In genomic region chr5:42927730-42928129, GRCh38 we compare ENCODE assay signal across 13 cellular contexts.
DNase-seq lines count a peak whose midpoint lies in the region; ATAC-seq and FAIRE-seq lines count a peak whose summit lies in the region.
"Had no signal": no experiment of that assay in that cellular context is flagged by ENCODE, and none has a peak within 500 bp of the region (broad histone marks: within the 10 kb centered on the region; RNA-seq: fewer than 3 reads in every experiment).

No MANE protein-coding gene starts in this region.

- ATAC-seq in GM19467 (IDR thresholded peaks at IDR 0.05; ENCODE audit: unreplicated experiment) (peak; percentile 88), HG02763 (IDR thresholded peaks at IDR 0.05; ENCODE audit: unreplicated experiment) (peak; percentile 78), HG03565 (IDR thresholded peaks at IDR 0.05; ENCODE audit: unreplicated experiment) (peak; percentile 93)
- ATAC-seq: WTC11 had no signal

- DNase-seq in GM18507 (ENCODE audit: extremely low spot score, insufficient read length, low read depth) (no peak), medulla oblongata (ENCODE audit: extremely low spot score) (no peak), NCI-H1436 (lab: John Stamatoyannopoulos, UW) (no peak)
- DNase-seq in stimulated activated CD4-positive, alpha-beta T cell treated with anti-CD3 and anti-CD28 coated beads, Interleukin-2, amount 100 ng/mL, for 48 hours = no peak
- no peak for DNase-seq in activated T-cell treated with anti-CD3 and anti-CD28 coated beads, Interleukin-2, amount 50 U/mL, for 48 hours
- DNase-seq: CD8-positive, alpha-beta memory T cell; EL; mammary epithelial cell had no signal

- FAIRE-seq in GM18507 (lab: Jason Lieb, UNC) = peak; percentile 48
- FAIRE-seq: H54 had no signal
